35 cellular contexts compared by ENCODE assay signal in genomic region chr13:77233159-77233558, GRCh38.
"Had no signal": no experiment of that assay in that cellular context is flagged by ENCODE, and none has a peak within 500 bp of the region (broad histone marks: within the 10 kb centered on the region; RNA-seq: fewer than 3 reads in every experiment).

No MANE protein-coding gene starts in this region.

- H3K4me2 ChIP-seq: KMS-11 had no signal

- H3K27me3 ChIP-seq: MG63 had no signal

- H3K27ac ChIP-seq: KMS-11 had no signal

- H3K4me3 ChIP-seq: MG63 had no signal

- H3K9ac ChIP-seq: KMS-11 had no signal

- H3K9me3 ChIP-seq: MG63 had no signal

- DNase-seq: Karpas-422, Kasumi-1, MG63, MM.1S, MV-4-11, NCI-H1048, NCI-H1092, NCI-H1092 treated with DMSO at 0.1 percent for 48 hours, NCI-H1105, NCI-H1105 treated with DMSO at 0.1 percent for 48 hours, NCI-H1417, NCI-H1417 treated with DMSO at 0.1 percent for 48 hours, NCI-H1436, NCI-H1436 treated with DMSO at 0.1 percent for 48 hours, NCI-H146, NCI-H1694, NCI-H1694 treated with DMSO at 0.1 percent for 48 hours, NCI-H187, NCI-H187 treated with DMSO at 0.1 percent for 48 hours, NCI-H1930, NCI-H2029, NCI-H2029 treated with DMSO at 0.1 percent for 48 hours, NCI-H2081, NCI-H2081 treated with DMSO at 0.1 percent for 48 hours, NCI-H2107, NCI-H2171, NCI-H2171 treated with DMSO at 0.1 percent for 48 hours, NCI-H2227 treated with DMSO at 0.1 percent for 48 hours, NCI-H226, NCI-H345, NCI-H446, NCI-H446 treated with DMSO at 0.1 percent for 48 hours, NCI-H510A, NCI-H510A treated with DMSO at 0.1 percent for 48 hours had no signal
